11 cellular contexts compared by ENCODE assay signal in genomic region chr4:52837716-52838558, GRCh38. TPM values are rescaled to one million over a fixed set of nuclear protein-coding genes. Genes with fewer than 3 reads are reported as not detected.
DNase-seq lines count a peak whose midpoint lies in the region; ATAC-seq and TF ChIP-seq lines count a peak whose summit lies in the region.
"Had no signal": no experiment of that assay in that cellular context is flagged by ENCODE, and none has a peak within 500 bp of the region (broad histone marks: within the 10 kb centered on the region; RNA-seq: fewer than 3 reads in every experiment).

No MANE protein-coding gene starts in this region.

- H3K27ac ChIP-seq in cardiac muscle cell (no peak overlapping the region), heart left ventricle (peak overlapping the region in 5 of 12 donors; percentile 9 to 70 (median 44))
- H3K27ac ChIP-seq: BLaER1 had no signal

- H3K9me3 ChIP-seq in cardiac muscle cell (ENCODE audit: low read depth) (no peaks in the 10 kb centered on the region), heart left ventricle (no peaks in the 10 kb centered on the region)
- H3K9me3 ChIP-seq: BLaER1 had no signal

- DNase-seq in cardiac muscle cell (ENCODE audit: low read depth in 1 of 2, low spot score in 1 of 2) (peak; percentile 17 to 43), cardiac septum (ENCODE audit: low spot score) (no peak), SKM-1 treated with dmso at 0.1 percent for 144 hours (lab: John Stamatoyannopoulos, UW; ENCODE audit: unreplicated experiment) (peak; percentile 75), heart left ventricle (peak in 1 of 5 donors; percentile 22), ureter (ENCODE audit: low spot score) (peak; percentile 56), UCSD-AML1 (lab: John Stamatoyannopoulos, UW; ENCODE audit: unreplicated experiment) (no peak), GOT3 (lab: John Stamatoyannopoulos, UW) (no peak)
- DNase-seq: NCI-H526 treated with DMSO at 0.1 percent for 48 hours had no signal

- H3K36me3 ChIP-seq in cardiac muscle cell (no peaks in the 10 kb centered on the region), heart left ventricle (no peaks in the 10 kb centered on the region)
- H3K36me3 ChIP-seq: BLaER1 had no signal

- H3K4me3 ChIP-seq in cardiac muscle cell (no peak overlapping the region), heart left ventricle (no peak overlapping the region)
- H3K4me3 ChIP-seq: BLaER1 had no signal

- TF ChIP-seq POLR2A in heart left ventricle (IDR thresholded peaks at IDR 0.05), result no peak

- H3K4me1 ChIP-seq in cardiac muscle cell (ENCODE audit: low read depth) (peaks cover 18% of the 10 kb centered on the region), heart left ventricle (peaks cover 0 to 61% (median 45%) of the 10 kb centered on the region in 12 donors)

- no peaks in the 10 kb centered on the region for H3K27me3 ChIP-seq in cardiac muscle cell
- H3K27me3 ChIP-seq in heart left ventricle, result no peaks in the 10 kb centered on the region
- H3K27me3 ChIP-seq: BLaER1 had no signal

- 67 to 77% (median 74%) methylated on average over 7 of the region's 7 CpGs for WGBS in heart left ventricle, 4 donors

- intact Hi-C loops in cardiac septum (cut with DNase I) (loop anchor here (2.0 kb wide), 1 partner anchor 31 kb away; no protein-coding TSS in a partner anchor), heart left ventricle (cut with DNase I) (loop anchor here in 1 of 10 donors (2.0 kb wide), 1 partner anchor 27 kb away; no protein-coding TSS in a partner anchor)

- peak in 3 of 4 donors; percentile 40 to 74 (median 51) for ATAC-seq in heart left ventricle
- ATAC-seq in HG02885 (IDR thresholded peaks at IDR 0.05; ENCODE audit: poor library complexity, unreplicated experiment), result no peak

- TF ChIP-seq CTCF in cardiac muscle cell (IDR thresholded peaks at IDR 0.05; ENCODE audit: low read depth, low read length), result no peak
- no peak for TF ChIP-seq CTCF in heart left ventricle (IDR thresholded peaks at IDR 0.05)

RNA-seq across cellular contexts. Expression of gene RASL11B, which starts 24.2 kb away (rescaled TPM):
- total RNA-seq in cardiac muscle cell (37.5 and 50.0 TPM in 2 replicates), cardiac septum (23.8 TPM), heart left ventricle (10 to 100 TPM in 2 of 9 donors, 1 to 10 TPM in 7; 2.7 to 16.1 (median 5.5) TPM), ureter (14.5 TPM)
- polyA plus RNA-seq in cardiac muscle cell (74.1 and 81.0 TPM in 2 replicates), heart left ventricle (1 to 10 TPM; 4.4 to 8.0 TPM)
- total RNA-seq: pulmonary artery endothelial cell had no signal

Comparison
In these comparisons a context has a peak if more than half of its experiments do, and no peak if none do; other contexts are left out.
1. DNase-seq: peak in cardiac muscle cell (2 of 2), SKM-1 treated with dmso at 0.1 percent for 144 hours (single experiment) and ureter (single experiment); none in cardiac septum (single experiment), UCSD-AML1 (single experiment) and GOT3 (single experiment).